In the genomic region with DNA sequence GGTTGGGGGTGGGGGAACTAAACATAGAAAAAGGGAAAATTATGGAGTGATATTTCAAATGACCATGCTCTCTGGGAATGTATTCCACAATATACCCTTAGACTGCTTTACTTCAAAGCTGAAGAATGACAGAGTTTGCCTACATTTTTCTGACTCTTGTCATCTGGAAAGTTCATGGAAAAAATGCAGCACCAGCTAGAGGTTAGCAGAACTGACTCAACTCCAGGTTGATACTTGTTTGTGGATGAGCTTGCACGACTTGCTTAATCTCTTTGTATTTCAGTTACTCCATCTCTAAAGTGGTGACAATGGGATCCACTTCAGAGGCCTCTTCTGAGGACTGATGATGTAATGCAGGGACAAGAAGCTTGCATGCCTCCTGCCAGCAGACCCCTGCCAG, we compare ENCODE assay signal across 18 cellular contexts.
DNase-seq lines count a peak whose midpoint lies in the region; TF ChIP-seq lines count a peak whose summit lies in the region.
"Had no signal": no experiment of that assay in that cellular context is flagged by ENCODE, and none has a peak within 500 bp of the region (broad histone marks: within the 10 kb centered on the region; RNA-seq: fewer than 3 reads in every experiment).

No MANE protein-coding gene starts in this region.

- TF ChIP-seq POLR2A in breast epithelium (IDR thresholded peaks at IDR 0.05), result no peak

- BruUV-seq in mammary epithelial cell (replicated peaks; lab: Mats Ljungman, UMichigan), result no TSS peak

- H3K9me3 ChIP-seq in mammary epithelial cell (replicated peaks; ENCODE audit: insufficient read depth, low read length) (no peaks in the 10 kb centered on the region), breast epithelium (no peaks in the 10 kb centered on the region)
- H3K9me3 ChIP-seq: neutrophil, Peyer's patch, stomach, vagina had no signal

- no peaks in the 10 kb centered on the region for H4K20me1 ChIP-seq in mammary epithelial cell (ENCODE audit: insufficient read depth, low read length)

- peak; percentile 91 for DNase-seq in mammary epithelial cell
- no peak for DNase-seq in breast epithelium (ENCODE audit: low spot score in 2 of 2)
- peak; percentile 58 for DNase-seq in NCI-H510A treated with DMSO at 0.1 percent for 48 hours (lab: John Stamatoyannopoulos, UW)
- DNase-seq in dedifferentiated amniotic fluid mesenchymal stem cell (ENCODE audit: extremely low spot score), result peak; percentile 46
- DNase-seq in skeletal muscle cell (ENCODE audit: low read depth), result peak; percentile 18
- DNase-seq in nucleus accumbens (lab: John Stamatoyannopoulos, UW), result no peak
- DNase-seq in H7, result no peak
- no peak for DNase-seq in NCI-H1417 treated with DMSO at 0.1 percent for 48 hours (lab: John Stamatoyannopoulos, UW)
- DNase-seq: activated CD4-positive, alpha-beta memory T cell treated with anti-CD3 and anti-CD28 coated beads for 36 hours; activated T-cell treated with anti-CD3 and anti-CD28 coated beads, Interleukin-2, amount 50 U/mL, for 72 hours; effector memory CD4-positive, alpha-beta T cell; NCI-H2081 treated with DMSO at 0.1 percent for 48 hours; Peyer's patch; retina; stomach had no signal

- intact Hi-C loops in mammary epithelial cell (cut with micrococcal nuclease), result loop anchor here (2.0 kb wide), 1 partner anchor 45 kb away; no protein-coding TSS in a partner anchor
- intact Hi-C loops in breast epithelium (cut with DNase I; ENCODE audit: low total_unique reads), result no loop called here

- H3K4me3 ChIP-seq in mammary epithelial cell (replicated peaks in 1 of 3; ENCODE audit: insufficient read depth in 1 of 3, low read depth in 2 of 3, low read length in 3 of 3) (no peak overlapping the region), breast epithelium (no peak overlapping the region), skeletal muscle cell (ENCODE audit: low read depth, low read length) (no peak overlapping the region), H7 (ENCODE audit: insufficient read depth, low read depth, low read length) (no peak overlapping the region)
- H3K4me3 ChIP-seq: GM12878, Peyer's patch, stomach, vagina had no signal

- H3K27ac ChIP-seq in mammary epithelial cell (ENCODE audit: insufficient read depth, low read depth, low read length) (peak overlapping the region; percentile 71), breast epithelium (no peak overlapping the region)
- H3K27ac ChIP-seq: neutrophil, Peyer's patch, stomach, vagina had no signal

- H2AFZ ChIP-seq in mammary epithelial cell (ENCODE audit: low read depth, low read length), result peak overlapping the region; percentile 70

- WGBS in mammary epithelial cell (ENCODE audit: low coverage, missing lambda C conversion rate), result 0% methylated on average over 1 of the region's 1 CpG

- no peaks in the 10 kb centered on the region for H3K79me2 ChIP-seq in mammary epithelial cell (ENCODE audit: insufficient read depth, low read length)

- H3K36me3 ChIP-seq in mammary epithelial cell (ENCODE audit: insufficient read depth, low read length), result no peaks in the 10 kb centered on the region
- no peaks in the 10 kb centered on the region for H3K36me3 ChIP-seq in breast epithelium
- no peaks in the 10 kb centered on the region for H3K36me3 ChIP-seq in H7 (replicated peaks; ENCODE audit: control insufficient read depth, insufficient read depth, low read length)
- H3K36me3 ChIP-seq: neutrophil, Peyer's patch, stomach, vagina had no signal

- H3K4me1 ChIP-seq in mammary epithelial cell (ENCODE audit: insufficient read depth, low read length), result peaks cover 23% of the 10 kb centered on the region
- H3K4me1 ChIP-seq in breast epithelium, result no peaks in the 10 kb centered on the region
- H3K4me1 ChIP-seq: Peyer's patch, stomach, vagina had no signal

- dilution Hi-C loops in mammary epithelial cell (cut with HindIII; ENCODE audit: low sequenced_read_pairs), result no loop called here

- in situ Hi-C loops in mammary epithelial cell (cut with MboI; ENCODE audit: low sequenced_read_pairs in 2 of 2), result no loop called here

- H3K27me3 ChIP-seq in mammary epithelial cell (ENCODE audit: insufficient read depth, low read length), result no peaks in the 10 kb centered on the region
- H3K27me3 ChIP-seq in breast epithelium, result no peaks in the 10 kb centered on the region
- H3K27me3 ChIP-seq in H7 (ENCODE audit: control insufficient read depth, insufficient read depth, low read length), result no peaks in the 10 kb centered on the region
- H3K27me3 ChIP-seq: neutrophil, Peyer's patch, stomach, vagina had no signal

- CTCF ChIA-PET in mammary epithelial cell (lab: Charles Lee; ENCODE audit: low non-redundant PET), result no interaction called here

- H3K9ac ChIP-seq in mammary epithelial cell (ENCODE audit: insufficient read depth, low read length), result no peak overlapping the region

- no peak for TF ChIP-seq CTCF in mammary epithelial cell (conservative IDR thresholded peaks at IDR 0.05 in 1 of 2, IDR thresholded peaks at IDR 0.05 in 1 of 2; ENCODE audit: extremely low read depth in 1 of 2, insufficient read depth in 1 of 2, low read depth in 1 of 2, low read length in 2 of 2)
- TF ChIP-seq CTCF in breast epithelium (IDR thresholded peaks at IDR 0.05), result no peak

- H3K4me2 ChIP-seq in mammary epithelial cell (ENCODE audit: insufficient read depth, low read depth, low read length), result no peak overlapping the region

Comparison
In these comparisons a context has a peak if more than half of its experiments do, and no peak if none do; other contexts are left out.
1. DNase-seq: peak in mammary epithelial cell (single experiment), NCI-H510A treated with DMSO at 0.1 percent for 48 hours (single experiment), dedifferentiated amniotic fluid mesenchymal stem cell (single experiment) and skeletal muscle cell (single experiment); none in breast epithelium (0 of 2), nucleus accumbens (0 of 56), H7 (single experiment) and NCI-H1417 treated with DMSO at 0.1 percent for 48 hours (single experiment).